In the genomic region with DNA sequence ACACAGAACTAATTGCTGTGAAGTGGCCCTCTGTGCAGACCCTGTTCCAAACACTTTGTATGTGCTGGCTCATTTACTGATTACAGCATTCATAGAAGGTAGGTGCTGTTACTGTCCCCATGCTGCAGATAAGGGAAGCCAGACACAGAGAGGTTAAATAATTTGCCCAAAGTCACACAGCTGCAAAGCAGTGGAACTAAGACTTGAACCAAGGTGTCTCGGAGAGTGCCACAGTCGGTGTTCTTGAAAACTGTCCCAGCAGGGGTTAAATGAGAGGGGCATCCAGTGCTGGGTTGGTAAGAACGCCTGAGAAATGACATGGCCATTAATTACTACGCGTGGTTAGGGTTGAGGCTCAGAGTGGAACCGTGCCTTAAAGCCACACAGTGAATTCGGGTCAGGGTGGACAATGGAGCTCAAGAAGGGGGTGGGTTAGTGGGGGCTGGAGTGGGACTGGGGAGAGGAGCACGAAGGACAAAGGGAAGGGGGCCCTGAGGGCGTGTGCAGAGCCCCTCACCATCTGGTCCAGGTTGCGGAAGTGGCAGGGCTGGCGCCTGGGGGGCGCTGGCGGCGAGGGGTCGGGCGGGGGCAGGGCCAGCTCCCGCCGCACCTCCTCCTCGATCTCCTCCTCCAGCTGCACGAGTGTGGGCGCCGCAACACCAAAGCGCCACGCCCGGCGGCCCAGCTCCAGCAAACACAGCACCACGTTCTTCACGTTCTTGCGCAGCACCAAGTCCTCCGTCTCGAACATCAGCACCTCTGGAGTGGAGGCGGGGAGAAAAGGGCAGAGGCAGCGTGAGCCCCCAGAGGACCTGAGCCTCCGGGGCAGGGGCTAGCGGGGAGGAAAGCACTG, we compare ENCODE assay signal across 11 cellular contexts. TPM values are rescaled to one million over a fixed set of nuclear protein-coding genes. Genes with fewer than 3 reads are reported as not detected.
A peak's percentile ranks its signal among the peaks of the same experiment; 100 is the strongest.
DNase-seq lines count a peak whose midpoint lies in the region; ATAC-seq and TF ChIP-seq lines count a peak whose summit lies in the region.
"Had no signal": no experiment of that assay in that cellular context is flagged by ENCODE, and none has a peak within 500 bp of the region (broad histone marks: within the 10 kb centered on the region; RNA-seq: fewer than 3 reads in every experiment).

No MANE protein-coding gene starts in this region.

- no peak overlapping the region for H3K9ac ChIP-seq in BLaER1

- no peaks in the 10 kb centered on the region for H3K9me3 ChIP-seq in BLaER1
- H3K9me3 ChIP-seq: SJSA1 had no signal

- peak overlapping the region; percentile 62 for H2AFZ ChIP-seq in ACC112 (ENCODE audit: low read length, unreplicated experiment)

- peak; percentile 44 for DNase-seq in WTC11 (ENCODE audit: low spot score)
- DNase-seq in iPS-NIHi11 (ENCODE audit: low spot score) = peak; percentile 69
- DNase-seq in hippocampal formation (lab: John Stamatoyannopoulos, UW) = no peak

- H3K4me3 Mint-ChIP-seq in WTC11 = peak overlapping the region; percentile 65

- H3K4me1 ChIP-seq in ACC112 (ENCODE audit: control insufficient read depth, insufficient read depth, low read length, unreplicated experiment) (peaks cover 22% of the 10 kb centered on the region), BLaER1 (peaks cover 20% of the 10 kb centered on the region)
- H3K4me1 ChIP-seq: SJSA1 had no signal

- no peak overlapping the region for H3K27ac Mint-ChIP-seq in WTC11

- no peak for TF ChIP-seq CTCF in WTC11 (IDR thresholded peaks at IDR 0.05)

- peak; percentile 48 for ATAC-seq in WTC11
- no peak for ATAC-seq in GM19324 (IDR thresholded peaks at IDR 0.05; ENCODE audit: low FRiP score, unreplicated experiment)
- ATAC-seq in GM21737 (IDR thresholded peaks at IDR 0.05; ENCODE audit: unreplicated experiment) = no peak
- no peak for ATAC-seq in HG03442 (IDR thresholded peaks at IDR 0.05; ENCODE audit: unreplicated experiment)

- H3K27ac ChIP-seq in ACC112 (ENCODE audit: low read depth, low read length) (no peak overlapping the region), BLaER1 (no peak overlapping the region)
- H3K27ac ChIP-seq: SJSA1 had no signal

- POLR2A ChIA-PET in WTC11 (lab: Charles Lee) = interaction anchor here (1.1 kb wide), 1 partner anchor 15 kb away, joined by 4 read pairs; no protein-coding TSS in a partner anchor

- H3K4me3 ChIP-seq in ACC112 (ENCODE audit: low read depth, low read length) (peak overlapping the region; percentile 60), BLaER1 (peak overlapping the region; percentile 33; the same call in 1 of the 2 replicates)
- H3K4me3 ChIP-seq: SJSA1 had no signal

- peaks cover 26% of the 10 kb centered on the region for H3K4me1 Mint-ChIP-seq in WTC11

- peak overlapping the region; percentile 63 for H3K4me2 ChIP-seq in BLaER1

- H3K36me3 ChIP-seq in ACC112 (ENCODE audit: insufficient read depth, low read length) (no peaks in the 10 kb centered on the region), BLaER1 (no peaks in the 10 kb centered on the region)
- H3K36me3 ChIP-seq: SJSA1 had no signal

- CTCF ChIA-PET in WTC11 (lab: Charles Lee) = interaction anchor here (0.7 to 8.3 kb wide), 14 partner anchors 9 to 436 kb away, joined by 3 to 100 read pairs (median 4); partner anchors contain the start of genes C17orf50, RASL10B, SLFN12L and TAF15

- H3K27me3 Mint-ChIP-seq in WTC11 (ENCODE audit: low read depth) = peaks cover 36% of the 10 kb centered on the region

- no peaks in the 10 kb centered on the region for H3K79me2 ChIP-seq in ACC112 (ENCODE audit: control insufficient read depth, insufficient read depth, low read length, unreplicated experiment)

- H3K27me3 ChIP-seq in ACC112 (ENCODE audit: insufficient read depth, low read length) (peaks cover 29% of the 10 kb centered on the region), BLaER1 (peaks cover 40% of the 10 kb centered on the region)

- H3K36me3 Mint-ChIP-seq in WTC11 = no peaks in the 10 kb centered on the region

- peaks cover 18% of the 10 kb centered on the region; the same call in 1 of the 2 replicates for H4K20me1 ChIP-seq in BLaER1

- H3K9me3 Mint-ChIP-seq in WTC11 = no peaks in the 10 kb centered on the region

TF ChIP-seq in WTC11, 78 proteins besides CTCF, POLR2A, EP300 and RAD21:
- TF ChIP-seq, protein P1, sequence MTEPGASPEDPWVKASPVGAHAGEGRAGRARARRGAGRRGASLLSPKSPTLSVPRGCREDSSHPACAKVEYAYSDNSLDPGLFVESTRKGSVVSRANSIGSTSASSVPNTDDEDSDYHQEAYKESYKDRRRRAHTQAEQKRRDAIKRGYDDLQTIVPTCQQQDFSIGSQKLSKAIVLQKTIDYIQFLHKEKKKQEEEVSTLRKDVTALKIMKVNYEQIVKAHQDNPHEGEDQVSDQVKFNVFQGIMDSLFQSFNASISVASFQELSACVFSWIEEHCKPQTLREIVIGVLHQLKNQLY (CRISPR knock-in tag; IDR thresholded peaks at IDR 0.05) = no peak
- TF ChIP-seq MAX (CRISPR knock-in tag; IDR thresholded peaks at IDR 0.05) = peak; percentile 67; the same call in 1 of the 2 replicates
TF ChIP-seq in WTC11: peak in this region for 1.

RNA-seq across cellular contexts. Expression of gene GAS2L2, which starts 3.3 kb away (rescaled TPM):
- total RNA-seq in WTC11 (2021) = 0.07 to 0.30 TPM (median 0.15 TPM) in 3 replicates
- total RNA-seq: SJSA1, urinary bladder had no signal

RNA-seq across cellular contexts. Expression of gene C17orf50, which starts 10.9 kb away (rescaled TPM):
- total RNA-seq in WTC11 (2021) = 0.30 to 0.89 TPM (median 0.35 TPM) in 3 replicates
- total RNA-seq: mesenteric fat pad, SJSA1, urinary bladder had no signal

RNA-seq across cellular contexts. Expression of gene RASL10B, which starts 18.3 kb away (rescaled TPM):
- total RNA-seq in WTC11 (2021) = 17.4 to 25.4 TPM (median 25.3 TPM) in 3 replicates

RNA-seq across cellular contexts. Expression of gene MMP28, which starts 45.7 kb away (rescaled TPM):
- total RNA-seq in WTC11 (2021) = 0.22 TPM in 1 of 3 replicates, not detected in the others

RNA-seq across cellular contexts. Expression of gene TAF15, which starts 59.5 kb away (rescaled TPM):
- total RNA-seq in WTC11 (2021) = 273 to 322 TPM (median 316 TPM) in 3 replicates

Comparison
In these comparisons a context has a peak if more than half of its experiments do, and no peak if none do; other contexts are left out.
1. DNase-seq: peak in WTC11 (single experiment) and iPS-NIHi11 (single experiment); none in hippocampal formation (0 of 2).